Comparison of ENCODE assay signal across 16 cellular contexts in genomic region chr1:39250460-39251240, GRCh38. TPM values are rescaled to one million over a fixed set of nuclear protein-coding genes. Genes with fewer than 3 reads are reported as not detected.
DNase-seq lines count a peak whose midpoint lies in the region; ATAC-seq and TF ChIP-seq lines count a peak whose summit lies in the region.
"Had no signal": no experiment of that assay in that cellular context is flagged by ENCODE, and none has a peak within 500 bp of the region (broad histone marks: within the 10 kb centered on the region; RNA-seq: fewer than 3 reads in every experiment).

No MANE protein-coding gene starts in this region.

- H3K4me1 Mint-ChIP-seq in CD4-positive, alpha-beta T cell (ENCODE audit: low read depth), result peaks cover 47% of the 10 kb centered on the region
- peaks cover 25% of the 10 kb centered on the region for H3K4me1 Mint-ChIP-seq in activated T-helper 17 cell treated with anti-CD3 and anti-CD28 coated beads, Interleukin-2, amount 50 U/mL, for 72 hours

- in situ Hi-C loops in KBM-7 (cut with MboI; ENCODE audit: low pct_unique_long_range_greater_than_20kb, low sequenced_read_pairs), result no loop called here

- H3K9me2 ChIP-seq in hepatocyte (replicated peaks; ENCODE audit: insufficient read depth), result no peaks in the 10 kb centered on the region

- H3K4me2 ChIP-seq in hepatocyte, result no peak overlapping the region

- TF ChIP-seq CTCF in CD4-positive, alpha-beta T cell (IDR thresholded peaks at IDR 0.05), result no peak
- TF ChIP-seq CTCF in fibroblast of mammary gland (conservative IDR thresholded peaks at IDR 0.05; ENCODE audit: control insufficient read depth, insufficient read depth, low read depth, low read length), result no peak
- no peak for TF ChIP-seq CTCF in hepatocyte (IDR thresholded peaks at IDR 0.05; ENCODE audit: poor library complexity)

- POLR2A ChIA-PET in CD4-positive, alpha-beta T cell (lab: Charles Lee), result no interaction called here

- peaks cover 29% of the 10 kb centered on the region for H3K79me2 ChIP-seq in hepatocyte

- H3K4me3 ChIP-seq in fibroblast of mammary gland (ENCODE audit: control insufficient read depth, low read depth, low read length) (no peak overlapping the region), hepatocyte (no peak overlapping the region)

- H3K27me3 Mint-ChIP-seq in CD4-positive, alpha-beta T cell, result no peaks in the 10 kb centered on the region
- no peaks in the 10 kb centered on the region for H3K27me3 Mint-ChIP-seq in activated T-helper 17 cell treated with anti-CD3 and anti-CD28 coated beads, Interleukin-2, amount 50 U/mL, for 72 hours
- H3K27me3 Mint-ChIP-seq: activated naive CD8-positive, alpha-beta T cell treated with anti-CD3 and anti-CD28 coated beads for 36 hours; stimulated activated naive CD8-positive, alpha-beta T cell treated with anti-CD3 and anti-CD28 coated beads, Interleukin-15, amount 100 ng/mL, for 72 hours had no signal

- H3K4me1 ChIP-seq in hepatocyte (ENCODE audit: insufficient read depth), result no peaks in the 10 kb centered on the region

- H3K9me3 Mint-ChIP-seq in CD4-positive, alpha-beta T cell, result no peaks in the 10 kb centered on the region
- no peaks in the 10 kb centered on the region for H3K9me3 Mint-ChIP-seq in activated T-helper 17 cell treated with anti-CD3 and anti-CD28 coated beads, Interleukin-2, amount 50 U/mL, for 72 hours
- H3K9me3 Mint-ChIP-seq: activated naive CD8-positive, alpha-beta T cell treated with anti-CD3 and anti-CD28 coated beads for 36 hours; stimulated activated naive CD8-positive, alpha-beta T cell treated with anti-CD3 and anti-CD28 coated beads, Interleukin-15, amount 100 ng/mL, for 72 hours had no signal

- CTCF ChIA-PET in CD4-positive, alpha-beta T cell (lab: Charles Lee), result interaction anchor here (1.1 to 21.8 kb wide), 5 partner anchors 8 to 152 kb away, joined by 3 to 376 read pairs (median 7); no protein-coding TSS in a partner anchor

- no peak for DNase-seq in CD4-positive, alpha-beta T cell
- DNase-seq in Daoy (ENCODE audit: low read depth) (peak; percentile 25), fibroblast of mammary gland (ENCODE audit: low read depth) (peak; percentile 72), HuH-7.5 (ENCODE audit: low spot score) (no peak), hepatocyte (ENCODE audit: low spot score) (no peak), KBM-7 (no peak)
- DNase-seq: activated CD4-positive, alpha-beta T cell treated with anti-CD3 and anti-CD28 coated beads, Interleukin-2, amount 50 U/mL, for 4 hours; activated naive CD8-positive, alpha-beta T cell treated with anti-CD3 and anti-CD28 coated beads for 36 hours; cortex of kidney; foreskin melanocyte; NCI-H748 treated with DMSO at 0.1 percent for 48 hours; nucleus accumbens; SHP77; stimulated activated naive CD8-positive, alpha-beta T cell treated with anti-CD3 and anti-CD28 coated beads, Interleukin-15, amount 100 ng/mL, for 72 hours had no signal

- H2AFZ ChIP-seq in hepatocyte, result no peak overlapping the region

- peaks cover 28% of the 10 kb centered on the region for H3K36me3 Mint-ChIP-seq in CD4-positive, alpha-beta T cell (ENCODE audit: low read depth)
- H3K36me3 Mint-ChIP-seq in activated T-helper 17 cell treated with anti-CD3 and anti-CD28 coated beads, Interleukin-2, amount 50 U/mL, for 72 hours (ENCODE audit: low read depth), result peaks cover 10% of the 10 kb centered on the region

- no peaks in the 10 kb centered on the region for H4K20me1 ChIP-seq in hepatocyte (ENCODE audit: insufficient read depth, poor library complexity, severe bottlenecking)

- WGBS in hepatocyte (ENCODE audit: low lambda C conversion rate, missing lambda C conversion rate), result 97% methylated on average over 2 of the region's 2 CpGs

- peak overlapping the region; percentile 19 for H3K27ac ChIP-seq in CD4-positive, alpha-beta T cell (ENCODE audit: low read depth, low read length)
- H3K27ac ChIP-seq in hepatocyte, result no peak overlapping the region
- H3K27ac ChIP-seq: C4-2B had no signal

- no peaks in the 10 kb centered on the region for H3K9me3 ChIP-seq in CD4-positive, alpha-beta T cell (ENCODE audit: control insufficient read depth, low read length)
- H3K9me3 ChIP-seq in hepatocyte (ENCODE audit: low read depth), result no peaks in the 10 kb centered on the region

- H3K27me3 ChIP-seq in CD4-positive, alpha-beta T cell (ENCODE audit: control insufficient read depth, insufficient read depth, low read length), result no peaks in the 10 kb centered on the region
- H3K27me3 ChIP-seq in hepatocyte, result no peaks in the 10 kb centered on the region

- H3K36me3 ChIP-seq in hepatocyte (replicated peaks; ENCODE audit: insufficient read depth, low read depth), result no peaks in the 10 kb centered on the region

- intact Hi-C loops in CD4-positive, alpha-beta T cell (cut with DNase I, micrococcal nuclease), result no loop called here

- no peak for ATAC-seq in CD4-positive, alpha-beta T cell (ENCODE audit: poor library complexity)
- ATAC-seq in activated T-helper 17 cell treated with anti-CD3 and anti-CD28 coated beads, Interleukin-2, amount 50 U/mL, for 72 hours (replicated peaks), result peak; percentile 56
- ATAC-seq: stimulated activated naive CD8-positive, alpha-beta T cell treated with anti-CD3 and anti-CD28 coated beads, Interleukin-15, amount 100 ng/mL, for 72 hours had no signal

- no peak overlapping the region for H3K4me3 Mint-ChIP-seq in CD4-positive, alpha-beta T cell
- peak overlapping the region; percentile 29 for H3K4me3 Mint-ChIP-seq in activated T-helper 17 cell treated with anti-CD3 and anti-CD28 coated beads, Interleukin-2, amount 50 U/mL, for 72 hours
- H3K4me3 Mint-ChIP-seq: activated naive CD8-positive, alpha-beta T cell treated with anti-CD3 and anti-CD28 coated beads for 36 hours; stimulated activated naive CD8-positive, alpha-beta T cell treated with anti-CD3 and anti-CD28 coated beads, Interleukin-15, amount 100 ng/mL, for 72 hours had no signal

- peak overlapping the region; percentile 74 for H3K27ac Mint-ChIP-seq in CD4-positive, alpha-beta T cell
- peak overlapping the region; percentile 72 for H3K27ac Mint-ChIP-seq in activated T-helper 17 cell treated with anti-CD3 and anti-CD28 coated beads, Interleukin-2, amount 50 U/mL, for 72 hours

RNA-seq across cellular contexts. Expression of gene MACF1, which starts 46.2 kb away (rescaled TPM):
- total RNA-seq in CD4-positive, alpha-beta T cell, result 100 to 1,000 TPM; 248 to 252 TPM
- total RNA-seq in Daoy (2014; rRNA removed; shearing (Covaris generic)), result 117 and 127 TPM in 2 replicates
- total RNA-seq in activated T-helper 17 cell treated with anti-CD3 and anti-CD28 coated beads, Interleukin-2, amount 50 U/mL, for 72 hours, result 100 to 1,000 TPM; 434 to 605 TPM
- total RNA-seq in hepatocyte, result 136 TPM in 2 replicates
- polyA plus RNA-seq in hepatocyte, result 47.1 and 60.1 TPM in 2 replicates

Comparison
In these comparisons a context has a peak if more than half of its experiments do, and no peak if none do; other contexts are left out.
1. DNase-seq: peak in Daoy (single experiment) and fibroblast of mammary gland (single experiment); none in CD4-positive, alpha-beta T cell (0 of 10), HuH-7.5 (single experiment), hepatocyte (single experiment) and KBM-7 (single experiment).